8 cellular contexts compared by ENCODE assay signal in genomic region chr2:178891265-178891958, GRCh38.
A peak's percentile ranks its signal among the peaks of the same experiment; 100 is the strongest.
DNase-seq lines count a peak whose midpoint lies in the region; ATAC-seq, FAIRE-seq and TF ChIP-seq lines count a peak whose summit lies in the region.

No MANE protein-coding gene starts in this region.

- ATAC-seq in GM21381 (IDR thresholded peaks at IDR 0.05; ENCODE audit: unreplicated experiment) = peak; percentile 82

- no peak overlapping the region for H3K4me3 ChIP-seq in parathyroid adenoma (ENCODE audit: low read depth, low read length)
- H3K4me3 ChIP-seq in vagina = no peak overlapping the region

- H3K9ac ChIP-seq in parathyroid adenoma = no peak overlapping the region

- H3K4me1 ChIP-seq in parathyroid adenoma (no peaks in the 10 kb centered on the region), vagina (no peaks in the 10 kb centered on the region)

- H3K27ac ChIP-seq in parathyroid adenoma = no peak overlapping the region
- no peak overlapping the region for H3K27ac ChIP-seq in vagina

- no peaks in the 10 kb centered on the region for H3K36me3 ChIP-seq in parathyroid adenoma (ENCODE audit: control insufficient read depth, insufficient read depth, low read length)
- no peaks in the 10 kb centered on the region for H3K36me3 ChIP-seq in vagina

- H3K79me2 ChIP-seq in parathyroid adenoma = no peaks in the 10 kb centered on the region

- no peak for TF ChIP-seq POLR2A in vagina (IDR thresholded peaks at IDR 0.05)

- peak; percentile 88 for TF ChIP-seq CTCF in parathyroid adenoma (IDR thresholded peaks at IDR 0.05)
- TF ChIP-seq CTCF in vagina (IDR thresholded peaks at IDR 0.05) = peak; percentile 31 to 74 (median 61)

- intact Hi-C loops in vagina (cut with DNase I) = no loop called here

- peak; percentile 27 for FAIRE-seq in RCC 7860 (lab: Jason Lieb, UNC)
- FAIRE-seq in frontal cortex (lab: Jason Lieb, UNC) = peak; percentile 34

- peak overlapping the region; percentile 34 for H2AFZ ChIP-seq in parathyroid adenoma

- H3K4me2 ChIP-seq in parathyroid adenoma (ENCODE audit: low read length) = no peak overlapping the region

- DNase-seq in DMS153 (lab: John Stamatoyannopoulos, UW) = peak; percentile 22
- peak; percentile 12 for DNase-seq in HuH-7 (ENCODE audit: low spot score)
- DNase-seq in RCC 7860 (ENCODE audit: low spot score) = peak; percentile 25
- peak; percentile 5 for DNase-seq in activated T-helper 9 cell treated with anti-CD3 and anti-CD28 coated beads, Interleukin-2, amount 50 U/mL, for 16 hours (ENCODE audit: low read depth)
- DNase-seq in frontal cortex (ENCODE audit: low spot score in 2 of 2) = peak; percentile 2 to 13
- DNase-seq in vagina (ENCODE audit: extremely low spot score in 2 of 2) = no peak

- no peaks in the 10 kb centered on the region for H3K9me3 ChIP-seq in parathyroid adenoma (ENCODE audit: control insufficient read depth, low read length)
- no peaks in the 10 kb centered on the region for H3K9me3 ChIP-seq in vagina

- H3K27me3 ChIP-seq in parathyroid adenoma (ENCODE audit: control insufficient read depth, insufficient read depth, low read length) = no peaks in the 10 kb centered on the region
- H3K27me3 ChIP-seq in vagina = no peaks in the 10 kb centered on the region

Comparison
In these comparisons a context has a peak if more than half of its experiments do, and no peak if none do; other contexts are left out.
1. DNase-seq: peak in DMS153 (single experiment), HuH-7 (single experiment), RCC 7860 (single experiment), activated T-helper 9 cell treated with anti-CD3 and anti-CD28 coated beads, Interleukin-2, amount 50 U/mL, for 16 hours (single experiment) and frontal cortex (2 of 2); none in vagina (0 of 2).